8 cellular contexts compared by ENCODE assay signal in genomic region chr19:34120846-34121639, GRCh38. TPM values are rescaled to one million over a fixed set of nuclear protein-coding genes. Genes with fewer than 3 reads are reported as not detected.
A peak's percentile ranks its signal among the peaks of the same experiment; 100 is the strongest.
DNase-seq lines count a peak whose midpoint lies in the region; ATAC-seq, FAIRE-seq and TF ChIP-seq lines count a peak whose summit lies in the region.

No MANE protein-coding gene starts in this region.

- no peak overlapping the region for H3K4me3 Mint-ChIP-seq in T-cell

- H3K36me3 ChIP-seq in BJ (ENCODE audit: control insufficient read depth, insufficient read depth, low read length), result no peaks in the 10 kb centered on the region
- no peaks in the 10 kb centered on the region; a peak in 1 of 3 replicates for H3K36me3 ChIP-seq in HEK293 (ENCODE audit: control insufficient read depth in 2 of 2, insufficient read depth in 1 of 2, low read length in 2 of 2)
- no peaks in the 10 kb centered on the region for H3K36me3 ChIP-seq in left lung
- no peaks in the 10 kb centered on the region for H3K36me3 ChIP-seq in stomach

- H3K27ac Mint-ChIP-seq in T-cell, result no peak overlapping the region

- peaks cover 12 to 15% (median 14%) of the 10 kb centered on the region in 3 donors for H3K4me1 Mint-ChIP-seq in T-cell

- 55 to 66% (median 64%) methylated on average over 8 of the region's 8 CpGs for WGBS in stomach, 5 donors

- H3K9me3 ChIP-seq in HEK293 (ENCODE audit: control insufficient read depth, insufficient read depth, low read depth, low read length) (no peaks in the 10 kb centered on the region; the same call in 1 of the 2 replicates), left lung (no peaks in the 10 kb centered on the region), stomach (no peaks in the 10 kb centered on the region)

- intact Hi-C loops in left lung (cut with DNase I), result no loop called here
- intact Hi-C loops in stomach (cut with DNase I; ENCODE audit: low total_unique reads), result no loop called here

- H3K4me3 ChIP-seq in BJ (ENCODE audit: low read depth, low read length) (no peak overlapping the region), HEK293 (ENCODE audit: low read depth, low read length) (no peak overlapping the region), left lung (no peak overlapping the region), stomach (no peak overlapping the region)

- DNase-seq in BJ (ENCODE audit: low read depth), result no peak
- DNase-seq in T-cell, result peak in 32 of 34 experiments; percentile 10 to 58 (median 40)
- peak; percentile 60 for DNase-seq in astrocyte of the hippocampus (ENCODE audit: low read depth, low spot score)
- DNase-seq in left lung, result no peak
- DNase-seq in stomach, result peak; percentile 31
- no peak for DNase-seq in frontal cortex (ENCODE audit: low spot score in 2 of 2)

- TF ChIP-seq EP300 in stomach (IDR thresholded peaks at IDR 0.05), result no peak

- ATAC-seq in T-cell (replicated peaks in 1 of 4) (peak; percentile 43 to 63 (median 62)), left lung (peak; percentile 46), HG02571 (IDR thresholded peaks at IDR 0.05; ENCODE audit: unreplicated experiment) (no peak)

- POLR2A ChIA-PET in BJ (lab: Charles Lee) (no interaction called here), HEK293 (lab: Yijun Ruan, JAX) (no interaction called here), T-cell (lab: Charles Lee) (no interaction called here)

- no peaks in the 10 kb centered on the region for H3K27me3 Mint-ChIP-seq in T-cell

- H3K27me3 ChIP-seq in BJ (ENCODE audit: control insufficient read depth, insufficient read depth, low read length) (peaks cover 7% of the 10 kb centered on the region), left lung (no peaks in the 10 kb centered on the region), stomach (peaks cover 0 to 9% (median 0%) of the 10 kb centered on the region in 3 donors)

- H3K4me1 ChIP-seq in HEK293 (ENCODE audit: control insufficient read depth, insufficient read depth, low read length), result peaks cover 7% of the 10 kb centered on the region; the same call in 1 of the 2 replicates
- H3K4me1 ChIP-seq in left lung, result no peaks in the 10 kb centered on the region
- no peaks in the 10 kb centered on the region for H3K4me1 ChIP-seq in stomach

- FAIRE-seq in frontal cortex (lab: Jason Lieb, UNC), result no peak

- TF ChIP-seq CTCF in BJ (IDR thresholded peaks at IDR 0.05; ENCODE audit: insufficient read depth, low read depth, low read length) (peak; percentile 88), HEK293 (tag by site-specific recombination; IDR thresholded peaks at IDR 0.05) (peak; percentile 52; the same call in 1 of the 2 replicates), left lung (IDR thresholded peaks at IDR 0.05) (peak; percentile 36 to 47), stomach (IDR thresholded peaks at IDR 0.05) (peak in 5 of 7 experiments; percentile 23 to 67 (median 59))

- CTCF ChIA-PET in BJ (lab: Yijun Ruan, JAX), result interaction anchor here (0.6 to 9.2 kb wide), 9 partner anchors 8 to 343 kb away, joined by 3 to 73 read pairs (median 4); no protein-coding TSS in a partner anchor
- CTCF ChIA-PET in HEK293 (lab: Yijun Ruan, JAX), result interaction anchor here (0.5 to 7.6 kb wide), 32 partner anchors 8 to 1498 kb away, joined by 3 to 133 read pairs (median 4); no protein-coding TSS in a partner anchor
- CTCF ChIA-PET in T-cell (lab: Charles Lee), result interaction anchor here (1.4 to 1.8 kb wide), 2 partner anchors 23 to 26 kb away, joined by 3 to 4 read pairs; no protein-coding TSS in a partner anchor

- H3K27ac ChIP-seq in HEK293 (ENCODE audit: extremely low read depth, low read depth, low read length), result no peak overlapping the region
- no peak overlapping the region for H3K27ac ChIP-seq in left lung
- no peak overlapping the region for H3K27ac ChIP-seq in stomach

- TF ChIP-seq POLR2A in stomach (IDR thresholded peaks at IDR 0.05), result no peak

- H3K36me3 Mint-ChIP-seq in T-cell, result no peaks in the 10 kb centered on the region

- H3K9me3 Mint-ChIP-seq in T-cell, result no peaks in the 10 kb centered on the region

TF ChIP-seq in HEK293, 187 proteins besides CTCF, POLR2A, EP300 and RAD21 (continues in another document):
- no peak for TF ChIP-seq ZNF148 (tag by site-specific recombination; IDR thresholded peaks at IDR 0.05; ENCODE audit: borderline replicate concordance)
- TF ChIP-seq ATF2 (tag by site-specific recombination; IDR thresholded peaks at IDR 0.05; ENCODE audit: low read depth), result no peak
- TF ChIP-seq ZBTB26 (tag by site-specific recombination; optimal IDR thresholded peaks at IDR 0.05), result peak; percentile 6
- TF ChIP-seq ZNF324 (tag by site-specific recombination; IDR thresholded peaks at IDR 0.05), result peak; percentile 30; the same call in 1 of the 2 replicates
- no peak for TF ChIP-seq ZNF692 (tag by site-specific recombination; IDR thresholded peaks at IDR 0.05)
- TF ChIP-seq ZNF654 (tag by site-specific recombination; IDR thresholded peaks at IDR 0.05; ENCODE audit: low read depth), result peak; percentile 54
- no peak for TF ChIP-seq ZBTB48 (tag by site-specific recombination; IDR thresholded peaks at IDR 0.05)
- TF ChIP-seq INSM2 (tag by site-specific recombination; IDR thresholded peaks at IDR 0.05), result no peak
- TF ChIP-seq ZNF37A (tag by site-specific recombination; IDR thresholded peaks at IDR 0.05), result no peak
- 0 out of 2 replicates have a peak, but pooled peaks have one; percentile 36 for TF ChIP-seq ZNF561 (tag by site-specific recombination; IDR thresholded peaks at IDR 0.05; ENCODE audit: borderline replicate concordance)
- no peak for TF ChIP-seq ZBTB7A (tag by site-specific recombination; IDR thresholded peaks at IDR 0.05; ENCODE audit: low read depth)

RNA-seq across cellular contexts. Expression of gene LSM14A, which starts 51.3 kb away (rescaled TPM):
- 79.6 and 101 TPM in 2 replicates for polyA plus RNA-seq in BJ (2011; rRNA removed)
- polyA minus RNA-seq in BJ (2011; rRNA and poly(A)+ RNA removed), result 91.1 and 122 TPM in 2 replicates
- 100 to 1,000 TPM; 135 to 180 (median 159) TPM for total RNA-seq in T-cell
- total RNA-seq in left lung, result 100 to 1,000 TPM in 1 of 2 donors, 10 to 100 TPM in 1; 88.0 to 108 TPM
- 100 to 1,000 TPM in 4 of 5 donors, 10 to 100 TPM in 1; 53.3 to 227 (median 171) TPM for total RNA-seq in stomach
- 10 to 100 TPM; 38.4 to 74.3 (median 51.5) TPM for polyA plus RNA-seq in stomach
- 68.1 TPM for total RNA-seq in frontal cortex

Comparison
In these comparisons a context has a peak if more than half of its experiments do, and no peak if none do; other contexts are left out.
1. DNase-seq: peak in T-cell (32 of 34), astrocyte of the hippocampus (single experiment) and stomach (single experiment); none in BJ (single experiment), left lung (0 of 2) and frontal cortex (0 of 2).
2. Peak in every context shown above with its lines, with median percentiles within 50 percentile points of each other: CTCF ChIP-seq.